In genomic region chr9:107079589-107079988, GRCh38 we compare ENCODE assay signal across 17 cellular contexts.
DNase-seq lines count a peak whose midpoint lies in the region; FAIRE-seq and TF ChIP-seq lines count a peak whose summit lies in the region.
"Had no signal": no experiment of that assay in that cellular context is flagged by ENCODE, and none has a peak within 500 bp of the region (broad histone marks: within the 10 kb centered on the region; RNA-seq: fewer than 3 reads in every experiment).

No MANE protein-coding gene starts in this region.

- no peak for TF ChIP-seq CTCF in neural crest cell (conservative IDR thresholded peaks at IDR 0.05)
- no peak for TF ChIP-seq CTCF in osteocyte (IDR thresholded peaks at IDR 0.05)

- H3K36me3 Mint-ChIP-seq in neural crest cell (ENCODE audit: low read depth) (no peaks in the 10 kb centered on the region), osteocyte (ENCODE audit: unreplicated experiment) (no peaks in the 10 kb centered on the region)
- H3K36me3 Mint-ChIP-seq: CD4-positive, CD25-positive, alpha-beta regulatory T cell; CD8-positive, alpha-beta T cell had no signal

- H3K4me1 Mint-ChIP-seq in neural crest cell (no peaks in the 10 kb centered on the region), osteocyte (ENCODE audit: unreplicated experiment) (no peaks in the 10 kb centered on the region)
- H3K4me1 Mint-ChIP-seq: B cell; CD4-positive, CD25-positive, alpha-beta regulatory T cell had no signal

- H3K9me3 Mint-ChIP-seq in neural crest cell (no peaks in the 10 kb centered on the region), osteocyte (ENCODE audit: unreplicated experiment) (no peaks in the 10 kb centered on the region)
- H3K9me3 Mint-ChIP-seq: CD8-positive, alpha-beta T cell; H9 had no signal

- H3K4me3 Mint-ChIP-seq in neural crest cell (no peak overlapping the region), osteocyte (ENCODE audit: unreplicated experiment) (no peak overlapping the region)
- H3K4me3 Mint-ChIP-seq: B cell; CD4-positive, CD25-positive, alpha-beta regulatory T cell; CD8-positive, alpha-beta T cell; H9 had no signal

- H3K27ac Mint-ChIP-seq in neural crest cell (ENCODE audit: unreplicated experiment) (peak overlapping the region; percentile 64), osteocyte (ENCODE audit: unreplicated experiment) (no peak overlapping the region)
- H3K27ac Mint-ChIP-seq: B cell; CD4-positive, CD25-positive, alpha-beta regulatory T cell; CD8-positive, alpha-beta T cell; H9 had no signal

- FAIRE-seq in GM19239 (lab: Jason Lieb, UNC), result no peak
- FAIRE-seq: A204.1, GM12892, H1 had no signal

- H3K27me3 Mint-ChIP-seq in neural crest cell (ENCODE audit: low read depth), result no peaks in the 10 kb centered on the region
- H3K27me3 Mint-ChIP-seq in osteocyte (ENCODE audit: unreplicated experiment), result peaks cover 44% of the 10 kb centered on the region

- DNase-seq in DMS53 (lab: John Stamatoyannopoulos, UW) (peak; percentile 10), DMS53 treated with DMSO at 0.1 percent for 48 hours (lab: John Stamatoyannopoulos, UW; ENCODE audit: unreplicated experiment) (no peak), NCI-H69 (lab: John Stamatoyannopoulos, UW) (peak; percentile 61), neural crest cell (ENCODE audit: low read depth, low spot score) (no peak), GM19239 (ENCODE audit: insufficient read length, low spot score) (no peak), osteocyte (ENCODE audit: extremely low spot score, unreplicated experiment) (no peak)
- DNase-seq: Caco-2; CD4-positive, CD25-positive, alpha-beta regulatory T cell; CD8-positive, alpha-beta T cell; DMS153; DMS79 treated with DMSO at 0.1 percent for 48 hours; GM23248; H9 had no signal

Comparison
In these comparisons a context has a peak if more than half of its experiments do, and no peak if none do; other contexts are left out.
1. DNase-seq: peak in DMS53 (single experiment) and NCI-H69 (single experiment); none in DMS53 treated with DMSO at 0.1 percent for 48 hours (single experiment), neural crest cell (single experiment), GM19239 (single experiment) and osteocyte (single experiment).